Comparison of ENCODE assay signal across 11 cellular contexts in genomic region chr17:79420318-79421243, GRCh38.
DNase-seq lines count a peak whose midpoint lies in the region; ATAC-seq lines count a peak whose summit lies in the region.
"Had no signal": no experiment of that assay in that cellular context is flagged by ENCODE, and none has a peak within 500 bp of the region (broad histone marks: within the 10 kb centered on the region; RNA-seq: fewer than 3 reads in every experiment).

No MANE protein-coding gene starts in this region.

- peak; percentile 22 to 24 for DNase-seq in activated CD4-positive, alpha-beta T cell treated with anti-CD3 and anti-CD28 coated beads for 24 hours (ENCODE audit: low read depth in 2 of 2)
- no peak for DNase-seq in activated CD4-positive, alpha-beta T cell treated with anti-CD3 and anti-CD28 coated beads, Interleukin-2, amount 10 ng/mL, durations not matched to agents 7 days and 5 days
- DNase-seq in activated T-cell treated with anti-CD3 and anti-CD28 coated beads for 4 hours, result peak; percentile 14
- DNase-seq in head of caudate nucleus, result peak; percentile 34 to 90 (median 70)
- peak; percentile 26 for DNase-seq in stimulated activated CD8-positive, alpha-beta memory T cell treated with anti-CD3 and anti-CD28 coated beads, Interleukin-4, amount 100 ng/mL, for 24 hours (ENCODE audit: low read depth)
- no peak for DNase-seq in NCI-H1436 treated with DMSO at 0.1 percent for 48 hours (lab: John Stamatoyannopoulos, UW)
- no peak for DNase-seq in T-cell
- DNase-seq in UCSD-AML1 (lab: John Stamatoyannopoulos, UW; ENCODE audit: unreplicated experiment), result no peak
- DNase-seq: ACHN, NCI-H1048 had no signal

- H3K4me1 Mint-ChIP-seq in activated CD4-positive, alpha-beta T cell treated with anti-CD3 and anti-CD28 coated beads, Interleukin-2, amount 10 ng/mL, durations not matched to agents 7 days and 5 days, result no peaks in the 10 kb centered on the region
- H3K4me1 Mint-ChIP-seq in T-cell, result no peaks in the 10 kb centered on the region

- no peak overlapping the region for H3K4me3 Mint-ChIP-seq in activated CD4-positive, alpha-beta T cell treated with anti-CD3 and anti-CD28 coated beads, Interleukin-2, amount 10 ng/mL, durations not matched to agents 7 days and 5 days
- no peak overlapping the region for H3K4me3 Mint-ChIP-seq in T-cell

- intact Hi-C loops in head of caudate nucleus (cut with DNase I), result no loop called here

- no peaks in the 10 kb centered on the region for H3K27me3 Mint-ChIP-seq in activated CD4-positive, alpha-beta T cell treated with anti-CD3 and anti-CD28 coated beads, Interleukin-2, amount 10 ng/mL, durations not matched to agents 7 days and 5 days
- H3K27me3 Mint-ChIP-seq in T-cell, result peaks cover 14 to 34% of the 10 kb centered on the region in 2 donors

- POLR2A ChIA-PET in activated CD4-positive, alpha-beta T cell treated with anti-CD3 and anti-CD28 coated beads, Interleukin-2, amount 10 ng/mL, durations not matched to agents 7 days and 5 days (lab: Charles Lee), result no interaction called here
- POLR2A ChIA-PET in T-cell (lab: Charles Lee), result no interaction called here

- no peaks in the 10 kb centered on the region for H3K36me3 Mint-ChIP-seq in activated CD4-positive, alpha-beta T cell treated with anti-CD3 and anti-CD28 coated beads, Interleukin-2, amount 10 ng/mL, durations not matched to agents 7 days and 5 days (ENCODE audit: low read depth)
- no peaks in the 10 kb centered on the region for H3K36me3 Mint-ChIP-seq in T-cell

- no peak for ATAC-seq in T-cell (replicated peaks in 1 of 4)
- ATAC-seq: pancreas had no signal

- H3K27ac Mint-ChIP-seq in activated CD4-positive, alpha-beta T cell treated with anti-CD3 and anti-CD28 coated beads, Interleukin-2, amount 10 ng/mL, durations not matched to agents 7 days and 5 days, result no peak overlapping the region
- no peak overlapping the region for H3K27ac Mint-ChIP-seq in T-cell

- CTCF ChIA-PET in activated CD4-positive, alpha-beta T cell treated with anti-CD3 and anti-CD28 coated beads, Interleukin-2, amount 10 ng/mL, durations not matched to agents 7 days and 5 days (lab: Charles Lee), result no interaction called here
- CTCF ChIA-PET in T-cell (lab: Charles Lee), result no interaction called here

- H3K9me3 Mint-ChIP-seq in activated CD4-positive, alpha-beta T cell treated with anti-CD3 and anti-CD28 coated beads, Interleukin-2, amount 10 ng/mL, durations not matched to agents 7 days and 5 days, result no peaks in the 10 kb centered on the region
- no peaks in the 10 kb centered on the region for H3K9me3 Mint-ChIP-seq in T-cell

Comparison
In these comparisons a context has a peak if more than half of its experiments do, and no peak if none do; other contexts are left out.
1. DNase-seq: peak in activated CD4-positive, alpha-beta T cell treated with anti-CD3 and anti-CD28 coated beads for 24 hours (2 of 2), activated T-cell treated with anti-CD3 and anti-CD28 coated beads for 4 hours (single experiment), head of caudate nucleus (42 of 42) and stimulated activated CD8-positive, alpha-beta memory T cell treated with anti-CD3 and anti-CD28 coated beads, Interleukin-4, amount 100 ng/mL, for 24 hours (single experiment); none in activated CD4-positive, alpha-beta T cell treated with anti-CD3 and anti-CD28 coated beads, Interleukin-2, amount 10 ng/mL, durations not matched to agents 7 days and 5 days (single experiment), NCI-H1436 treated with DMSO at 0.1 percent for 48 hours (single experiment), T-cell (0 of 34) and UCSD-AML1 (single experiment).